Comparison of ENCODE assay signal across 8 cellular contexts in the genomic region with DNA sequence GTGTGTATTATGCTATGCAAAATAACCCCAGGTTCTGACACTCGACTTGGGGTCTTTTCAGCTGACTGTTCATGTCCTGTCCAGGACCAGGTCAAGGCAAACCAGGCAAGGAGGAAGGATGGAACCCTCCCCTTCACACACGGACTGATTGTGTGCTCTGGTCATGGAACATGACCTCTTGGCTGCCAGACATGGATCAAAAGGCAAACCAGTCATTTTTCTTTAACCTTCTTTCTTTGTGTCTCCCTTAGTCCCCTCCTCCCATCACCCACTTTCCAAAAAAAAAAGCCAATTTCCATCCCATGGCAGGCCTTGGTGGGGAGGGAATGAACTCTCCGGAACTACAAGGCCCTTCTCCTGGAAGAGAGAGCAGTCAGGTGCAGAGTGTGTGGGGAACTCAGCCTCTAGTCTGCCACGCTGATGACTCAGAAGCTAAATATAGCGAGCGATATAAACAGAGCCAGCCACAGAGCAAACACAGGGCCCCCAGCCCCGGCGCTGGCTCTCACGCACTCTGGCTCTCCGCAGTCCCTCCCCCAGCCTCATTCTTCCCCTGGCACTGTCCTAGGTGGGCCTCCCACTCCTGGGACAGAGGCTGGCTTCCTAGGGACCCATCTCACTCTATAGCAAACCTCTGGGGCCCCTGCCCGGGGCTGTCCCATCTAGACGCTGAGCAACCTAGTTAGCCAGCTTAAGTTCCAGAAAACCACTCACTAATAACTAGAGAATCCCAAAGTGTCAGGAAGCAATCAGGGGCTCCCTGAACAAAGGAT. TPM values are rescaled to one million over a fixed set of nuclear protein-coding genes. Genes with fewer than 3 reads are reported as not detected.
DNase-seq lines count a peak whose midpoint lies in the region; ATAC-seq and TF ChIP-seq lines count a peak whose summit lies in the region.

No MANE protein-coding gene starts in this region.

- no peaks in the 10 kb centered on the region for H3K27me3 ChIP-seq in lower lobe of right lung (ENCODE audit: low read depth)

- H3K27ac ChIP-seq in cingulate gyrus (ENCODE audit: low read depth, low read length): peak overlapping the region; percentile 47
- H3K27ac ChIP-seq in lower lobe of right lung: peak overlapping the region; percentile 87

- intact Hi-C loops in lower lobe of right lung (cut with DNase I): no loop called here

- TF ChIP-seq POLR2A in GM19193 (IDR thresholded peaks at IDR 0.05; ENCODE audit: extremely low read depth, insufficient read depth, insufficient read length): peak; percentile 72

- peak; percentile 83 for ATAC-seq in HG03196 (IDR thresholded peaks at IDR 0.05; ENCODE audit: unreplicated experiment)
- peak; percentile 89 to 95 for ATAC-seq in lower lobe of right lung

- H3K36me3 ChIP-seq in lower lobe of right lung: no peaks in the 10 kb centered on the region

- H3K4me1 ChIP-seq in lower lobe of right lung: peaks cover 100% of the 10 kb centered on the region

- no peaks in the 10 kb centered on the region for H3K9me3 ChIP-seq in lower lobe of right lung

- no peak for TF ChIP-seq CTCF in lower lobe of right lung (IDR thresholded peaks at IDR 0.05)

- peak overlapping the region; percentile 12 for H3K4me3 ChIP-seq in lower lobe of right lung

- DNase-seq in Ammon's horn (ENCODE audit: low spot score): peak; percentile 84
- peak; percentile 26 for DNase-seq in NCI-H2196 (lab: John Stamatoyannopoulos, UW; ENCODE audit: unreplicated experiment)
- peak; percentile 69 for DNase-seq in activated CD4-positive, CD25-positive, alpha-beta regulatory T cell treated with anti-CD3 and anti-CD28 coated beads, Interleukin-2, amount 50 U/mL, for 72 hours
- DNase-seq in lower lobe of right lung: peak; percentile 72
- DNase-seq in stimulated activated CD4-positive, alpha-beta T cell treated with anti-CD3 and anti-CD28 coated beads, TNF-alpha, amount 100 ng/mL, for 48 hours (ENCODE audit: low read depth in 3 of 3): peak in 2 of 3 donors; percentile 53 to 67

RNA-seq across cellular contexts. Expression of a gene that starts 10.0 kb away (rescaled TPM):
- 17.2 TPM for total RNA-seq in lower lobe of right lung

RNA-seq across cellular contexts. Expression of a gene that starts 59.7 kb away (rescaled TPM):
- 138 TPM for total RNA-seq in lower lobe of right lung

Comparison
In these comparisons a context has a peak if more than half of its experiments do, and no peak if none do; other contexts are left out.
1. Peak in every context shown above with its lines: DNase-seq, ATAC-seq, H3K4me3 ChIP-seq and H3K27ac ChIP-seq.
2. DNase-seq: peak in every context shown above with its lines; median percentile 84 in Ammon's horn; 72 in lower lobe of right lung; 69 in activated CD4-positive, CD25-positive, alpha-beta regulatory T cell treated with anti-CD3 and anti-CD28 coated beads, Interleukin-2, amount 50 U/mL, for 72 hours; 60 in stimulated activated CD4-positive, alpha-beta T cell treated with anti-CD3 and anti-CD28 coated beads, TNF-alpha, amount 100 ng/mL, for 48 hours; 26 in NCI-H2196.